In the genomic region with DNA sequence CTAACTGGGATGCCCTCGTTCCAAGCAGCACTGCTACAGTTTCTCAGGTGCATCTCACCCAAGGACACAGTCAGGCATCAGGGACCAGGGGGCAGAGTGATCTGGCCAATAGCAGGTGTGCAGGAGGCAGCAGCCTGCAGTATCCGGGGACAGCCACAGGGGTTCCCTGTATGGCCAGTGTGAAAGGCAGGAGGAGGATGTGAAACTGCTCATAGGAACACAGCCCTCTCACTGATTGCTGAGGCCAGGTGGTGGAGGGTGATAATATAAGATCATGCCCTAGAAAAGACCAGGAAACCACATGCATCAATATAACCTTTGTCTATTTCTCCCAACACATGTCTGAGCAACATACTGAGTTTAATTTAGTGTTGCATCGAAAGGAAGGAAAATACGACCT, we compare ENCODE assay signal across 8 cellular contexts.
DNase-seq lines count a peak whose midpoint lies in the region; ATAC-seq and TF ChIP-seq lines count a peak whose summit lies in the region.

No MANE protein-coding gene starts in this region.

- H3K9me3 ChIP-seq in MM.1S (replicated peaks; ENCODE audit: insufficient read depth, low read length) = no peaks in the 10 kb centered on the region
- H3K9me3 ChIP-seq in left lung = no peaks in the 10 kb centered on the region
- H3K9me3 ChIP-seq in body of pancreas = no peaks in the 10 kb centered on the region

- H2AFZ ChIP-seq in MM.1S (ENCODE audit: low read length) = 0 out of 2 replicates have a peak overlapping the region, but pooled peaks have one; percentile 10

- ATAC-seq in GM18867 (IDR thresholded peaks at IDR 0.05; ENCODE audit: unreplicated experiment) (peak; percentile 100), esophagus mucosa (peak; percentile 52), left lung (no peak), body of pancreas (no peak)

- intact Hi-C loops in left lung (cut with DNase I) = no loop called here
- intact Hi-C loops in body of pancreas (cut with DNase I) = no loop called here

- H3K4me3 ChIP-seq in MM.1S (ENCODE audit: low read length) (no peak overlapping the region), left lung (no peak overlapping the region), body of pancreas (no peak overlapping the region)

- peak overlapping the region; percentile 76 for H3K4me2 ChIP-seq in MM.1S (ENCODE audit: low read depth, low read length)

- CTCF ChIA-PET in HEK293T (lab: Yijun Ruan, JAX) = no interaction called here

- POLR2A ChIA-PET in HEK293T (lab: Yijun Ruan, JAX) = no interaction called here

- H3K4me1 ChIP-seq in MM.1S (ENCODE audit: low read length) (peaks cover 22% of the 10 kb centered on the region), left lung (no peaks in the 10 kb centered on the region), body of pancreas (no peaks in the 10 kb centered on the region)

- H3K27ac ChIP-seq in MM.1S (ENCODE audit: low read length) (peak overlapping the region; percentile 64; the same call in 1 of the 2 replicates), left lung (no peak overlapping the region), body of pancreas (no peak overlapping the region)

- WGBS in body of pancreas, 2 donors = 52 to 58% methylated on average over 4 of the region's 4 CpGs

- H3K9me2 ChIP-seq in MM.1S (replicated peaks; ENCODE audit: insufficient read depth, low read length) = no peaks in the 10 kb centered on the region

- peaks cover 17% of the 10 kb centered on the region for H3F3A ChIP-seq in MM.1S (ENCODE audit: insufficient read depth, low read length)

- H3K79me2 ChIP-seq in MM.1S (ENCODE audit: low read length) = no peaks in the 10 kb centered on the region

- no peaks in the 10 kb centered on the region for H4K20me1 ChIP-seq in MM.1S (ENCODE audit: insufficient read depth, low read length)

- no peaks in the 10 kb centered on the region for H3K27me3 ChIP-seq in MM.1S (replicated peaks; ENCODE audit: insufficient read depth, low read length)
- H3K27me3 ChIP-seq in left lung = no peaks in the 10 kb centered on the region
- no peaks in the 10 kb centered on the region for H3K27me3 ChIP-seq in body of pancreas

- TF ChIP-seq CTCF in MM.1S (IDR thresholded peaks at IDR 0.05; ENCODE audit: low read length) (peak; percentile 83), left lung (IDR thresholded peaks at IDR 0.05) (no peak), body of pancreas (IDR thresholded peaks at IDR 0.05) (no peak)

- TF ChIP-seq POLR2A in body of pancreas (IDR thresholded peaks at IDR 0.05) = no peak

- H3K36me3 ChIP-seq in MM.1S (replicated peaks; ENCODE audit: insufficient read depth, low read length) = no peaks in the 10 kb centered on the region
- no peaks in the 10 kb centered on the region for H3K36me3 ChIP-seq in left lung
- H3K36me3 ChIP-seq in body of pancreas (replicated peaks in 1 of 2; ENCODE audit: insufficient read depth in 1 of 2, low read depth in 2 of 2) = no peaks in the 10 kb centered on the region

- no peak overlapping the region for H3K9ac ChIP-seq in MM.1S (ENCODE audit: low read length)

- DNase-seq in HEK293T (ENCODE audit: extremely low spot score) = peak; percentile 36
- peak; percentile 93 for DNase-seq in MM.1S
- no peak for DNase-seq in left lung
- DNase-seq in stimulated activated CD4-positive, alpha-beta T cell treated with anti-CD3 and anti-CD28 coated beads, Interleukin-15, amount 100 ng/mL, for 24 hours = no peak
- no peak for DNase-seq in body of pancreas
- no peak for DNase-seq in stimulated activated CD4-positive, alpha-beta T cell treated with anti-CD3 and anti-CD28 coated beads, Interleukin-4, amount 100 ng/mL, for 24 hours

TF ChIP-seq in HEK293T, 16 proteins besides CTCF, POLR2A, EP300 and RAD21:
- TF ChIP-seq ZNF384 (IDR thresholded peaks at IDR 0.05) = no peak
- TF ChIP-seq ARNT (IDR thresholded peaks at IDR 0.05) = no peak
- no peak for TF ChIP-seq L3MBTL2 (conservative IDR thresholded peaks at IDR 0.05)
- TF ChIP-seq LEF1 (IDR thresholded peaks at IDR 0.05; ENCODE audit: borderline replicate concordance) = no peak
- no peak for TF ChIP-seq FOXA1 (IDR thresholded peaks at IDR 0.05)
- TF ChIP-seq SP1 (IDR thresholded peaks at IDR 0.05) = no peak
- TF ChIP-seq HDGF (IDR thresholded peaks at IDR 0.05; ENCODE audit: borderline replicate concordance) = no peak
- no peak for TF ChIP-seq FOXM1 (IDR thresholded peaks at IDR 0.05; ENCODE audit: borderline replicate concordance)
- TF ChIP-seq NFRKB (IDR thresholded peaks at IDR 0.05) = no peak
- TF ChIP-seq BHLHE40 (IDR thresholded peaks at IDR 0.05; ENCODE audit: borderline replicate concordance) = no peak
- no peak for TF ChIP-seq ELF4 (IDR thresholded peaks at IDR 0.05)

Comparison
In these comparisons a context has a peak if more than half of its experiments do, and no peak if none do; other contexts are left out.
1. ATAC-seq: peak in GM18867 (single experiment) and esophagus mucosa (single experiment); none in left lung (single experiment) and body of pancreas (single experiment).
2. DNase-seq: peak in HEK293T (single experiment) and MM.1S (single experiment); none in left lung (0 of 2), stimulated activated CD4-positive, alpha-beta T cell treated with anti-CD3 and anti-CD28 coated beads, Interleukin-15, amount 100 ng/mL, for 24 hours (single experiment), body of pancreas (0 of 4) and stimulated activated CD4-positive, alpha-beta T cell treated with anti-CD3 and anti-CD28 coated beads, Interleukin-4, amount 100 ng/mL, for 24 hours (single experiment).